Comparison of ENCODE assay signal across 8 cellular contexts in genomic region chr16:52191533-52192134, GRCh38.
DNase-seq lines count a peak whose midpoint lies in the region; ATAC-seq and TF ChIP-seq lines count a peak whose summit lies in the region.

No MANE protein-coding gene starts in this region.

- no peak overlapping the region for H3K9ac ChIP-seq in OCI-LY3 (ENCODE audit: low read length)

- H3K9me3 ChIP-seq in OCI-LY3 (ENCODE audit: insufficient read depth, low read length): no peaks in the 10 kb centered on the region

- H2AFZ ChIP-seq in OCI-LY3 (ENCODE audit: low read depth, low read length): 0 out of 2 replicates have a peak overlapping the region, but pooled peaks have one; percentile 47

- H3K36me3 Mint-ChIP-seq in activated T-cell treated with anti-CD3 and anti-CD28 coated beads, Interleukin-2, amount 50 U/mL, for 4 hours (ENCODE audit: insufficient read depth): no peaks in the 10 kb centered on the region

- TF ChIP-seq CTCF in OCI-LY3 (IDR thresholded peaks at IDR 0.05; ENCODE audit: low read depth, low read length) (peak; percentile 90), fibroblast of villous mesenchyme (IDR thresholded peaks at IDR 0.05; ENCODE audit: insufficient read depth, low read depth, low read length) (peak; percentile 92), omental fat pad (IDR thresholded peaks at IDR 0.05) (peak in 2 of 3 donors; percentile 22 to 70)

- no peaks in the 10 kb centered on the region for H3K27me3 ChIP-seq in OCI-LY3 (ENCODE audit: low read depth, low read length)

- no peaks in the 10 kb centered on the region for H3K4me1 Mint-ChIP-seq in activated T-cell treated with anti-CD3 and anti-CD28 coated beads, Interleukin-2, amount 50 U/mL, for 4 hours (ENCODE audit: low read depth)

- ATAC-seq in activated T-cell treated with anti-CD3 and anti-CD28 coated beads, Interleukin-2, amount 50 U/mL, for 4 hours: no peak
- no peak for ATAC-seq in omental fat pad (ENCODE audit: low FRiP score)

- no peaks in the 10 kb centered on the region for H3K27me3 Mint-ChIP-seq in activated T-cell treated with anti-CD3 and anti-CD28 coated beads, Interleukin-2, amount 50 U/mL, for 4 hours (ENCODE audit: low read depth)

- no peak overlapping the region for H3K4me3 Mint-ChIP-seq in activated T-cell treated with anti-CD3 and anti-CD28 coated beads, Interleukin-2, amount 50 U/mL, for 4 hours

- no peaks in the 10 kb centered on the region for H3K9me3 Mint-ChIP-seq in activated T-cell treated with anti-CD3 and anti-CD28 coated beads, Interleukin-2, amount 50 U/mL, for 4 hours

- H3K27ac ChIP-seq in OCI-LY3 (ENCODE audit: low read length): no peak overlapping the region

- no peaks in the 10 kb centered on the region for H4K20me1 ChIP-seq in OCI-LY3 (ENCODE audit: insufficient read depth, low read length)

- in situ Hi-C loops in KBM-7 (cut with MboI; ENCODE audit: low pct_unique_long_range_greater_than_20kb, low sequenced_read_pairs): loop anchor here (25.0 kb wide), 1 partner anchor 821 kb away; no protein-coding TSS in a partner anchor

- DNase-seq in DMS79 treated with DMSO at 0.1 percent for 48 hours (lab: John Stamatoyannopoulos, UW) (peak; percentile 42), DMS79 (lab: John Stamatoyannopoulos, UW) (no peak), KBM-7 (peak; percentile 59), fibroblast of villous mesenchyme (ENCODE audit: low read depth) (peak; percentile 60), omental fat pad (ENCODE audit: low spot score) (peak; percentile 46), ureter (ENCODE audit: low spot score) (peak; percentile 74)
- peak; percentile 18 for DNase-seq in activated T-cell treated with anti-CD3 and anti-CD28 coated beads, Interleukin-2, amount 50 U/mL, for 4 hours

- no peaks in the 10 kb centered on the region for H3K4me1 ChIP-seq in OCI-LY3 (ENCODE audit: low read length)

- no peaks in the 10 kb centered on the region for H3K79me2 ChIP-seq in OCI-LY3 (ENCODE audit: low read length)

- H3K4me2 ChIP-seq in OCI-LY3 (ENCODE audit: low read length): no peak overlapping the region

- H3K4me3 ChIP-seq in OCI-LY3 (ENCODE audit: low read length) (no peak overlapping the region), fibroblast of villous mesenchyme (ENCODE audit: low read depth, low read length) (no peak overlapping the region)

- H3K36me3 ChIP-seq in OCI-LY3 (replicated peaks; ENCODE audit: low read depth, low read length): no peaks in the 10 kb centered on the region
